ENCODE assay signal across 10 cellular contexts in the genomic region with DNA sequence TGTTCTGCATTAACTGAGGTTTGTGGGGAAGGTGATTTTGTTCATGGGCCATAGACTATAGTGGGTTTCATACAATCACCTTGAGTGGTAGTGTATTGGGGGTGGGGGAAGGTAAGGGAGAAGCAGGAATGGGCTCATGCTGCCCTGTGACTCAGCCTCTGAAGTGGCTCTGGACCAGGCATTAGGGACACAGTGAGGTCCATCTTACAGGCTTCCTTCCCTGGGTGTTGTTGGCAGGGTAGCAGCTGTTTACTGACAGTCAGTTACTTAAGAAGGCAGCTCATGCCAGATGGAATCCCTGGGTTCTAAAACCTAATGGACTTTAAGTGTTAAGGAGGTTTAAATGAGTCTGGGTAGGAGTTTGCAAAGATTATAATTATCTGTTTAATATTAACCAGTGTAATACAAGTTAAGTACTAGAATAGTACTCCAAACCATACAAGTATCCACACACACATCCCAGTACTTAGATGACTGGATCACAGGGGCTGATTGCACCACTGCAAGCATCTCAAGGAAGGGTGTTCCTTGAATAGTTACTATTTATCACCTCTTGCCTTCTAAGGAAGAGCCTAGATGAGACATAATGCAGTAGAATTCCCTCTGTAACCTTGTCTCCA. TPM values are rescaled to one million over a fixed set of nuclear protein-coding genes. Genes with fewer than 3 reads are reported as not detected.
A peak's percentile ranks its signal among the peaks of the same experiment; 100 is the strongest.
DNase-seq lines count a peak whose midpoint lies in the region; ATAC-seq and TF ChIP-seq lines count a peak whose summit lies in the region.
"Had no signal": no experiment of that assay in that cellular context is flagged by ENCODE, and none has a peak within 500 bp of the region (broad histone marks: within the 10 kb centered on the region; RNA-seq: fewer than 3 reads in every experiment).

No MANE protein-coding gene starts in this region.

- TF ChIP-seq POLR2A in esophagus muscularis mucosa (IDR thresholded peaks at IDR 0.05; ENCODE audit: low read depth), result no peak

- TF ChIP-seq CTCF in CD14-positive monocyte (IDR thresholded peaks at IDR 0.05), result no peak
- TF ChIP-seq CTCF in esophagus muscularis mucosa (IDR thresholded peaks at IDR 0.05), result no peak

- H3K9me3 ChIP-seq in MG63 (no peaks in the 10 kb centered on the region), esophagus muscularis mucosa (no peaks in the 10 kb centered on the region), muscle layer of duodenum (ENCODE audit: control insufficient read depth in 1 of 2, low read length in 2 of 2) (no peaks in the 10 kb centered on the region)
- H3K9me3 ChIP-seq: spleen, stomach had no signal

- no peak for ATAC-seq in stimulated activated memory B cell treated with anti-CD40 and anti-IgM and Interleukin-4, amounts not matched to agents 10 μg/mL and 1 μg/mL and 100 μg/mL, for 72 hours
- no peak for ATAC-seq in GM19452 (IDR thresholded peaks at IDR 0.05; ENCODE audit: unreplicated experiment)

- H3K4me1 ChIP-seq in esophagus muscularis mucosa (peaks cover 56 to 76% (median 67%) of the 10 kb centered on the region in 4 donors), muscle layer of duodenum (ENCODE audit: control insufficient read depth in 1 of 2, insufficient read depth in 2 of 2, low read length in 2 of 2) (peaks cover 16 to 31% of the 10 kb centered on the region in 2 donors)

- H3K9me3 Mint-ChIP-seq in CD14-positive monocyte, result no peaks in the 10 kb centered on the region
- no peaks in the 10 kb centered on the region for H3K9me3 Mint-ChIP-seq in stimulated activated memory B cell treated with anti-CD40 and anti-IgM and Interleukin-4, amounts not matched to agents 10 μg/mL and 1 μg/mL and 100 μg/mL, for 72 hours
- no peaks in the 10 kb centered on the region for H3K9me3 Mint-ChIP-seq in T-helper 2 cell treated with Interferon-gamma antibody and Interleukin-4, amounts not matched to agents 5 μg/mL and 100 μg/mL, for 36 hours

- H3K27ac Mint-ChIP-seq in CD14-positive monocyte, result peak overlapping the region in 4 of 7 donors; percentile 8 to 60 (median 34)
- H3K27ac Mint-ChIP-seq in stimulated activated memory B cell treated with anti-CD40 and anti-IgM and Interleukin-4, amounts not matched to agents 10 μg/mL and 1 μg/mL and 100 μg/mL, for 72 hours, result no peak overlapping the region
- no peak overlapping the region for H3K27ac Mint-ChIP-seq in T-helper 2 cell treated with Interferon-gamma antibody and Interleukin-4, amounts not matched to agents 5 μg/mL and 100 μg/mL, for 36 hours

- H3K27ac ChIP-seq in esophagus muscularis mucosa (replicated peaks in 1 of 4), result peak overlapping the region in 3 of 4 donors; percentile 12 to 33 (median 19)
- H3K27ac ChIP-seq in muscle layer of duodenum (ENCODE audit: low read length), result peak overlapping the region; percentile 27
- H3K27ac ChIP-seq: spleen had no signal

- H3K4me3 Mint-ChIP-seq in CD14-positive monocyte, result no peak overlapping the region
- H3K4me3 Mint-ChIP-seq in stimulated activated memory B cell treated with anti-CD40 and anti-IgM and Interleukin-4, amounts not matched to agents 10 μg/mL and 1 μg/mL and 100 μg/mL, for 72 hours, result no peak overlapping the region
- no peak overlapping the region for H3K4me3 Mint-ChIP-seq in T-helper 2 cell treated with Interferon-gamma antibody and Interleukin-4, amounts not matched to agents 5 μg/mL and 100 μg/mL, for 36 hours

- H3K4me1 Mint-ChIP-seq in CD14-positive monocyte, result peaks cover 1% of the 10 kb centered on the region
- peaks cover 22% of the 10 kb centered on the region for H3K4me1 Mint-ChIP-seq in stimulated activated memory B cell treated with anti-CD40 and anti-IgM and Interleukin-4, amounts not matched to agents 10 μg/mL and 1 μg/mL and 100 μg/mL, for 72 hours
- H3K4me1 Mint-ChIP-seq in T-helper 2 cell treated with Interferon-gamma antibody and Interleukin-4, amounts not matched to agents 5 μg/mL and 100 μg/mL, for 36 hours (ENCODE audit: low read depth), result peaks cover 9% of the 10 kb centered on the region

- DNase-seq in CD14-positive monocyte (ENCODE audit: low spot score) (no peak), MG63 (peak; percentile 76), esophagus muscularis mucosa (ENCODE audit: extremely low spot score) (no peak), RKO (ENCODE audit: low spot score) (no peak)
- DNase-seq in T-helper 2 cell treated with Interferon-gamma antibody and Interleukin-4, amounts not matched to agents 5 μg/mL and 100 μg/mL, for 36 hours (ENCODE audit: low spot score), result no peak
- DNase-seq: spleen, stomach had no signal

- H3K36me3 Mint-ChIP-seq in CD14-positive monocyte, result peaks cover 41 to 58% of the 10 kb centered on the region in 2 donors
- peaks cover 26% of the 10 kb centered on the region for H3K36me3 Mint-ChIP-seq in stimulated activated memory B cell treated with anti-CD40 and anti-IgM and Interleukin-4, amounts not matched to agents 10 μg/mL and 1 μg/mL and 100 μg/mL, for 72 hours
- H3K36me3 Mint-ChIP-seq in T-helper 2 cell treated with Interferon-gamma antibody and Interleukin-4, amounts not matched to agents 5 μg/mL and 100 μg/mL, for 36 hours (ENCODE audit: low read depth), result peaks cover 11% of the 10 kb centered on the region

- H3K27me3 Mint-ChIP-seq in CD14-positive monocyte (ENCODE audit: low read depth in 3 of 3), result no peaks in the 10 kb centered on the region
- H3K27me3 Mint-ChIP-seq in stimulated activated memory B cell treated with anti-CD40 and anti-IgM and Interleukin-4, amounts not matched to agents 10 μg/mL and 1 μg/mL and 100 μg/mL, for 72 hours, result no peaks in the 10 kb centered on the region
- H3K27me3 Mint-ChIP-seq in T-helper 2 cell treated with Interferon-gamma antibody and Interleukin-4, amounts not matched to agents 5 μg/mL and 100 μg/mL, for 36 hours (ENCODE audit: low read depth), result no peaks in the 10 kb centered on the region

- H3K4me3 ChIP-seq in MG63 (no peak overlapping the region), esophagus muscularis mucosa (no peak overlapping the region), muscle layer of duodenum (ENCODE audit: low read depth in 1 of 2, low read length in 2 of 2) (no peak overlapping the region)
- H3K4me3 ChIP-seq: spleen, stomach had no signal

- H3K36me3 ChIP-seq in MG63 (peaks cover 8% of the 10 kb centered on the region), esophagus muscularis mucosa (peaks cover 0 to 8% (median 3%) of the 10 kb centered on the region in 4 donors), muscle layer of duodenum (ENCODE audit: control insufficient read depth in 1 of 2, insufficient read depth in 2 of 2, low read length in 2 of 2) (peaks cover 0 to 5% of the 10 kb centered on the region in 2 donors)

- TF ChIP-seq EP300 in esophagus muscularis mucosa (IDR thresholded peaks at IDR 0.05), result no peak

- H3K27me3 ChIP-seq in MG63 (no peaks in the 10 kb centered on the region), esophagus muscularis mucosa (no peaks in the 10 kb centered on the region), muscle layer of duodenum (ENCODE audit: low read depth, low read length) (no peaks in the 10 kb centered on the region)
- H3K27me3 ChIP-seq: spleen, stomach had no signal

- intact Hi-C loops in CD14-positive monocyte (cut with micrococcal nuclease) (no loop called here), esophagus muscularis mucosa (cut with DNase I) (loop anchor here (10.0 kb wide), 1 partner anchor 377 kb away; no protein-coding TSS in a partner anchor)

RNA-seq across cellular contexts. Expression of a gene that starts 59.3 kb away (rescaled TPM):
- polyA plus RNA-seq in CD14-positive monocyte, result 10 to 100 TPM; 49.6 to 76.8 TPM
- 136 and 150 TPM in 2 replicates for total RNA-seq in MG63 (2014; rRNA removed; shearing (Covaris generic); ENCODE audit: low replicate concordance)
- total RNA-seq in esophagus muscularis mucosa, result 100 to 1,000 TPM; 238 to 346 (median 296) TPM

Comparison
In these comparisons a context has a peak if more than half of its experiments do, and no peak if none do; other contexts are left out.
1. H3K27ac Mint-ChIP-seq: peak in CD14-positive monocyte (4 of 7); none in stimulated activated memory B cell treated with anti-CD40 and anti-IgM and Interleukin-4, amounts not matched to agents 10 μg/mL and 1 μg/mL and 100 μg/mL, for 72 hours (single experiment) and T-helper 2 cell treated with Interferon-gamma antibody and Interleukin-4, amounts not matched to agents 5 μg/mL and 100 μg/mL, for 36 hours (single experiment).